1 cellular context compared by ENCODE assay signal in genomic region chr6:41073968-41074691, GRCh38.
TF ChIP-seq lines count a peak whose summit lies in the region.

No MANE protein-coding gene starts in this region.

TF ChIP-seq in HepG2, 621 proteins besides CTCF, POLR2A, EP300 and RAD21 (continued from another document and continues in another):
- no peak for TF ChIP-seq GRHL1 (CRISPR knock-in tag; conservative IDR thresholded peaks at IDR 0.05)
- TF ChIP-seq SMYD3 (CRISPR knock-in tag; IDR thresholded peaks at IDR 0.05) = 0 out of 2 replicates have a peak, but pooled peaks have one; percentile 6
- no peak for TF ChIP-seq CHD2 (IDR thresholded peaks at IDR 0.05; ENCODE audit: low read depth, low read length)
- no peak for TF ChIP-seq NR1H2 (CRISPR knock-in tag; IDR thresholded peaks at IDR 0.05; ENCODE audit: borderline replicate concordance, low read depth)
- TF ChIP-seq ZNF276 (CRISPR knock-in tag; IDR thresholded peaks at IDR 0.05; ENCODE audit: low read depth) = no peak
- no peak for TF ChIP-seq ZNF496 (CRISPR knock-in tag; IDR thresholded peaks at IDR 0.05; ENCODE audit: insufficient replicate concordance)
- no peak for TF ChIP-seq ZMYM2 (CRISPR knock-in tag; IDR thresholded peaks at IDR 0.05)
- no peak for TF ChIP-seq ZEB1 (IDR thresholded peaks at IDR 0.05; ENCODE audit: insufficient replicate concordance, low read depth)
- no peak for TF ChIP-seq UBTF (CRISPR knock-in tag; IDR thresholded peaks at IDR 0.05)
- TF ChIP-seq THAP11 (CRISPR knock-in tag; IDR thresholded peaks at IDR 0.05) = no peak
- TF ChIP-seq MED1 (CRISPR knock-in tag; IDR thresholded peaks at IDR 0.05) = no peak
- TF ChIP-seq ZNF773 (CRISPR knock-in tag; IDR thresholded peaks at IDR 0.05; ENCODE audit: borderline replicate concordance) = no peak
- no peak for TF ChIP-seq ZNF883 (CRISPR knock-in tag; IDR thresholded peaks at IDR 0.05; ENCODE audit: not compliant biosample characterization)
- peak; percentile 18; the same call in 1 of the 2 replicates for TF ChIP-seq ZSCAN29 (CRISPR knock-in tag; conservative IDR thresholded peaks at IDR 0.05)
- TF ChIP-seq FIP1L1 (IDR thresholded peaks at IDR 0.05; ENCODE audit: borderline replicate concordance, insufficient read depth, low read depth, low read length) = no peak
- no peak for TF ChIP-seq SOX6 (IDR thresholded peaks at IDR 0.05)
- TF ChIP-seq SOX6 (CRISPR knock-in tag; IDR thresholded peaks at IDR 0.05) = 0 out of 2 replicates have a peak, but pooled peaks have one; percentile 25
- no peak for TF ChIP-seq KMT2A (CRISPR knock-in tag; IDR thresholded peaks at IDR 0.05)
- no peak for TF ChIP-seq PRPF4 (IDR thresholded peaks at IDR 0.05; ENCODE audit: low read depth, low read length, poor library complexity, severe bottlenecking)
- no peak for TF ChIP-seq HNRNPL (IDR thresholded peaks at IDR 0.05; ENCODE audit: low read depth, low read length)
- TF ChIP-seq ARID5B (CRISPR knock-in tag; IDR thresholded peaks at IDR 0.05) = 0 out of 2 replicates have a peak, but pooled peaks have one; percentile 18
- TF ChIP-seq ZNF772 (CRISPR knock-in tag; IDR thresholded peaks at IDR 0.05) = peak; percentile 43; the same call in 1 of the 2 replicates
- TF ChIP-seq CEBPZ (IDR thresholded peaks at IDR 0.05; ENCODE audit: low read length) = no peak
- TF ChIP-seq MBNL3 (CRISPR knock-in tag; conservative IDR thresholded peaks at IDR 0.05) = no peak
- 0 out of 2 replicates have a peak, but pooled peaks have one; percentile 14 for TF ChIP-seq HNF1B (CRISPR knock-in tag; IDR thresholded peaks at IDR 0.05)
- TF ChIP-seq ZFY (CRISPR knock-in tag; IDR thresholded peaks at IDR 0.05) = no peak
- 0 out of 2 replicates have a peak, but pooled peaks have one; percentile 3 for TF ChIP-seq ZBED4 (CRISPR knock-in tag; IDR thresholded peaks at IDR 0.05; ENCODE audit: borderline replicate concordance)
